In genomic region chr1:110209715-110210603, GRCh38 we compare ENCODE assay signal across 1 cellular context.
TF ChIP-seq lines count a peak whose summit lies in the region.

TSS of gene KCNC4 (plus strand) at chr1:110210314. CDS start at chr1:110211500, 1,186 bp downstream.

TF ChIP-seq in HEK293, 187 proteins besides CTCF, POLR2A, EP300 and RAD21 (continued from another document and continues in another):
- TF ChIP-seq PRDM6 (tag by site-specific recombination; IDR thresholded peaks at IDR 0.05) (no peak), PRDM10 (tag by site-specific recombination; IDR thresholded peaks at IDR 0.05) (no peak), BCL11B (tag by site-specific recombination; IDR thresholded peaks at IDR 0.05; ENCODE audit: low read depth) (peak; percentile 91), ZNF324 (tag by site-specific recombination; IDR thresholded peaks at IDR 0.05) (no peak), ZNF148 (tag by site-specific recombination; IDR thresholded peaks at IDR 0.05; ENCODE audit: borderline replicate concordance) (no peak), ZNF701 (tag by site-specific recombination; IDR thresholded peaks at IDR 0.05) (no peak), ZBTB21 (tag by site-specific recombination; IDR thresholded peaks at IDR 0.05) (no peak), KLF1 (tag by site-specific recombination; IDR thresholded peaks at IDR 0.05) (peak; percentile 32), TCF7L2 (IDR thresholded peaks at IDR 0.05; ENCODE audit: borderline replicate concordance, low read depth, low read length) (no peak), INSM2 (tag by site-specific recombination; IDR thresholded peaks at IDR 0.05) (no peak), ZNF48 (tag by site-specific recombination; IDR thresholded peaks at IDR 0.05) (no peak), ZNF654 (tag by site-specific recombination; IDR thresholded peaks at IDR 0.05; ENCODE audit: low read depth) (no peak), ZNF138 (tag by site-specific recombination; IDR thresholded peaks at IDR 0.05; ENCODE audit: borderline replicate concordance) (no peak), ZNF629 (tag by site-specific recombination; IDR thresholded peaks at IDR 0.05) (no peak), ZNF747 (tag by site-specific recombination; IDR thresholded peaks at IDR 0.05) (no peak), ZBTB44 (tag by site-specific recombination; IDR thresholded peaks at IDR 0.05) (no peak), ZNF624 (tag by site-specific recombination; IDR thresholded peaks at IDR 0.05) (no peak), ZNF426 (tag by site-specific recombination; IDR thresholded peaks at IDR 0.05) (no peak), ZNF433 (tag by site-specific recombination; IDR thresholded peaks at IDR 0.05; ENCODE audit: low read depth) (no peak), ZNF677 (tag by site-specific recombination; IDR thresholded peaks at IDR 0.05) (no peak), ZNF558 (tag by site-specific recombination; IDR thresholded peaks at IDR 0.05) (no peak), KLF17 (tag by site-specific recombination; IDR thresholded peaks at IDR 0.05) (peak; percentile 39; the same call in 1 of the 2 replicates), ZNF555 (tag by site-specific recombination; conservative IDR thresholded peaks at IDR 0.05) (no peak), GLIS1 (tag by site-specific recombination; IDR thresholded peaks at IDR 0.05) (peak; percentile 44; the same call in 1 of the 2 replicates), ZSCAN30 (tag by site-specific recombination; IDR thresholded peaks at IDR 0.05) (peak; percentile 85), KLF16 (tag by site-specific recombination; IDR thresholded peaks at IDR 0.05) (no peak), ZNF223 (tag by site-specific recombination; IDR thresholded peaks at IDR 0.05) (no peak), ZBTB1 (tag by site-specific recombination; IDR thresholded peaks at IDR 0.05) (no peak), ZNF423 (tag by site-specific recombination; IDR thresholded peaks at IDR 0.05) (no peak)
- TF ChIP-seq, protein P1, sequence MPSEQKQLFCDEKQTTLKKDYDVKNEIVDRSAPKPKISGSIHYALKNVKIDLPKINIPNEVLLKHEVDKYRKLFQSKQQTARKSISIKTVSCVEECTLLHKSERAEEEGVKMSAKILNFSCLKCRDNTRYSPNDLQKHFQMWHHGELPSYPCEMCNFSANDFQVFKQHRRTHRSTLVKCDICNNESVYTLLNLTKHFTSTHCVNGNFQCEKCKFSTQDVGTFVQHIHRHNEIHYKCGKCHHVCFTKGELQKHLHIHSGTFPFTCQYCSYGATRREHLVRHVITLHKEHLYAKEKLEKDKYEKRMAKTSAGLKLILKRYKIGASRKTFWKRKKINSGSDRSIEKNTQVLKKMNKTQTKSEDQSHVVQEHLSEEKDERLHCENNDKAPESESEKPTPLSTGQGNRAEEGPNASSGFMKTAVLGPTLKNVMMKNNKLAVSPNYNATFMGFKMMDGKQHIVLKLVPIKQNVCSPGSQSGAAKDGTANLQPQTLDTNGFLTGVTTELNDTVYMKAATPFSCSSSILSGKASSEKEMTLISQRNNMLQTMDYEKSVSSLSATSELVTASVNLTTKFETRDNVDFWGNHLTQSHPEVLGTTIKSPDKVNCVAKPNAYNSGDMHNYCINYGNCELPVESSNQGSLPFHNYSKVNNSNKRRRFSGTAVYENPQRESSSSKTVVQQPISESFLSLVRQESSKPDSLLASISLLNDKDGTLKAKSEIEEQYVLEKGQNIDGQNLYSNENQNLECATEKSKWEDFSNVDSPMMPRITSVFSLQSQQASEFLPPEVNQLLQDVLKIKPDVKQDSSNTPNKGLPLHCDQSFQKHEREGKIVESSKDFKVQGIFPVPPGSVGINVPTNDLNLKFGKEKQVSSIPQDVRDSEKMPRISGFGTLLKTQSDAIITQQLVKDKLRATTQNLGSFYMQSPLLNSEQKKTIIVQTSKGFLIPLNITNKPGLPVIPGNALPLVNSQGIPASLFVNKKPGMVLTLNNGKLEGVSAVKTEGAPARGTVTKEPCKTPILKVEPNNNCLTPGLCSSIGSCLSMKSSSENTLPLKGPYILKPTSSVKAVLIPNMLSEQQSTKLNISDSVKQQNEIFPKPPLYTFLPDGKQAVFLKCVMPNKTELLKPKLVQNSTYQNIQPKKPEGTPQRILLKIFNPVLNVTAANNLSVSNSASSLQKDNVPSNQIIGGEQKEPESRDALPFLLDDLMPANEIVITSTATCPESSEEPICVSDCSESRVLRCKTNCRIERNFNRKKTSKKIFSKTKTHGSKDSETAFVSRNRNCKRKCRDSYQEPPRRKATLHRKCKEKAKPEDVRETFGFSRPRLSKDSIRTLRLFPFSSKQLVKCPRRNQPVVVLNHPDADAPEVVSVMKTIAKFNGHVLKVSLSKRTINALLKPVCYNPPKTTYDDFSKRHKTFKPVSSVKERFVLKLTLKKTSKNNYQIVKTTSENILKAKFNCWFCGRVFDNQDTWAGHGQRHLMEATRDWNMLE (tag by site-specific recombination; conservative IDR thresholded peaks at IDR 0.05; ENCODE audit: low read depth): no peak
- TF ChIP-seq, protein P2, sequence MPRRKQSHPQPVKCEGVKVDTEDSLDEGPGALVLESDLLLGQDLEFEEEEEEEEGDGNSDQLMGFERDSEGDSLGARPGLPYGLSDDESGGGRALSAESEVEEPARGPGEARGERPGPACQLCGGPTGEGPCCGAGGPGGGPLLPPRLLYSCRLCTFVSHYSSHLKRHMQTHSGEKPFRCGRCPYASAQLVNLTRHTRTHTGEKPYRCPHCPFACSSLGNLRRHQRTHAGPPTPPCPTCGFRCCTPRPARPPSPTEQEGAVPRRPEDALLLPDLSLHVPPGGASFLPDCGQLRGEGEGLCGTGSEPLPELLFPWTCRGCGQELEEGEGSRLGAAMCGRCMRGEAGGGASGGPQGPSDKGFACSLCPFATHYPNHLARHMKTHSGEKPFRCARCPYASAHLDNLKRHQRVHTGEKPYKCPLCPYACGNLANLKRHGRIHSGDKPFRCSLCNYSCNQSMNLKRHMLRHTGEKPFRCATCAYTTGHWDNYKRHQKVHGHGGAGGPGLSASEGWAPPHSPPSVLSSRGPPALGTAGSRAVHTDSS (tag by site-specific recombination; IDR thresholded peaks at IDR 0.05): peak; percentile 60; the same call in 1 of the 2 replicates
- TF ChIP-seq, protein P3, sequence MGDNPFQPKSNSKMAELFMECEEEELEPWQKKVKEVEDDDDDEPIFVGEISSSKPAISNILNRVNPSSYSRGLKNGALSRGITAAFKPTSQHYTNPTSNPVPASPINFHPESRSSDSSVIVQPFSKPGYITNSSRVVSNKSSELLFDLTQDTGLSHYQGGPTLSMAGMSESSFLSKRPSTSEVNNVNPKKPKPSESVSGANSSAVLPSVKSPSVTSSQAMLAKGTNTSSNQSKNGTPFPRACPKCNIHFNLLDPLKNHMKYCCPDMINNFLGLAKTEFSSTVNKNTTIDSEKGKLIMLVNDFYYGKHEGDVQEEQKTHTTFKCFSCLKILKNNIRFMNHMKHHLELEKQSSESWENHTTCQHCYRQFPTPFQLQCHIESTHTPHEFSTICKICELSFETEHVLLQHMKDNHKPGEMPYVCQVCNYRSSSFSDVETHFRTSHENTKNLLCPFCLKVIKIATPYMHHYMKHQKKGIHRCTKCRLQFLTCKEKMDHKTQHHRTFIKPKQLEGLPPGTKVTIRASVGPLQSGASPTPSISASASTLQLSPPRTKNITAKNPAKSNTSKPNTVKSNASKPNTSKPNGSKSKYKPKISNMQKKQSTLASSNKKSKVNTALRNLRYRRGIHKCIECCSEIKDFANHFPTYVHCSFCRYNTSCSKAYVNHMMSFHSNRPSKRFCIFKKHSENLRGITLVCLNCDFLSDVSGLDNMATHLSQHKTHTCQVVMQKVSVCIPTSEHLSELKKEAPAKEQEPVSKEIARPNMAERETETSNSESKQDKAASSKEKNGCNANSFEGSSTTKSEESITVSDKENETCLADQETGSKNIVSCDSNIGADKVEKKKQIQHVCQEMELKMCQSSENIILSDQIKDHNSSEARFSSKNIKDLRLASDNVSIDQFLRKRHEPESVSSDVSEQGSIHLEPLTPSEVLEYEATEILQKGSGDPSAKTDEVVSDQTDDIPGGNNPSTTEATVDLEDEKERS (tag by site-specific recombination; IDR thresholded peaks at IDR 0.05): no peak
- TF ChIP-seq, protein P4, sequence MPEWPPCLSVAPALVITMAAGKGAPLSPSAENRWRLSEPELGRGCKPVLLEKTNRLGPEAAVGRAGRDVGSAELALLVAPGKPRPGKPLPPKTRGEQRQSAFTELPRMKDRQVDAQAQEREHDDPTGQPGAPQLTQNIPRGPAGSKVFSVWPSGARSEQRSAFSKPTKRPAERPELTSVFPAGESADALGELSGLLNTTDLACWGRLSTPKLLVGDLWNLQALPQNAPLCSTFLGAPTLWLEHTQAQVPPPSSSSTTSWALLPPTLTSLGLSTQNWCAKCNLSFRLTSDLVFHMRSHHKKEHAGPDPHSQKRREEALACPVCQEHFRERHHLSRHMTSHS (tag by site-specific recombination; IDR thresholded peaks at IDR 0.05): no peak
